21 cellular contexts compared by ENCODE assay signal in the genomic region with DNA sequence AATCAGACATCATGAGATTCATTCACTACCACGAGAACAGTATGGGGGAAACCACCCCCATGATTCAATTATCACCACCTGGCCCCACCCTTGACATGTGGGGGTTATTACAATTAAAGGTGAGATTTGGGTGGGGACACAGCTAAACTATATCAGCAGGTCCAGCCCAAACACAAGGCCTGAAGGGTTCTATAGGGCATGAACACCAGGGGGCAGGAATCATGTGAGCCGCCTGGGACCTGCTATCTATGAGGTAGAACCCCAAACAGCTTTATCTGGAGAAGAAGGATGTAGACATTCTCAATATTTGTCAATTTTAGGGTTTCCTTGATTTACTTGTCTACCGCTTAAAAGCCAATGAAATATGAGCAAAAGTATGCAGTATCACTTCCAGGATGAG.
A peak's percentile ranks its signal among the peaks of the same experiment; 100 is the strongest.
DNase-seq lines count a peak whose midpoint lies in the region; ATAC-seq, FAIRE-seq and TF ChIP-seq lines count a peak whose summit lies in the region.
"Had no signal": no experiment of that assay in that cellular context is flagged by ENCODE, and none has a peak within 500 bp of the region (broad histone marks: within the 10 kb centered on the region; RNA-seq: fewer than 3 reads in every experiment).

No MANE protein-coding gene starts in this region.

- peak; percentile 73 for ATAC-seq in WTC11

- no peaks in the 10 kb centered on the region for H3K27me3 Mint-ChIP-seq in WTC11 (ENCODE audit: low read depth)
- H3K27me3 Mint-ChIP-seq in neural crest cell (ENCODE audit: low read depth): no peaks in the 10 kb centered on the region
- H3K27me3 Mint-ChIP-seq in CD14-positive monocyte (ENCODE audit: low read depth in 3 of 3): no peaks in the 10 kb centered on the region
- H3K27me3 Mint-ChIP-seq: CD8-positive, alpha-beta memory T cell had no signal

- H3K4me3 Mint-ChIP-seq in WTC11: no peak overlapping the region
- no peak overlapping the region for H3K4me3 Mint-ChIP-seq in neural crest cell
- H3K4me3 Mint-ChIP-seq in CD14-positive monocyte: no peak overlapping the region
- H3K4me3 Mint-ChIP-seq: CD8-positive, alpha-beta memory T cell; T-helper 1 cell treated with Interleukin-12 subunit alpha and Interleukin-12 subunit beta and Interleukin-4 antibody, amounts not matched to agents 30 μg/mL and 1 μg/mL, for 36 hours had no signal

- DNase-seq in ELF-1 (ENCODE audit: low read depth, low spot score) (peak; percentile 8), LNCaP clone FGC (ENCODE audit: low read depth) (no peak), WTC11 (ENCODE audit: low spot score) (peak; percentile 14), neural crest cell (ENCODE audit: low read depth, low spot score) (no peak), CD14-positive monocyte (ENCODE audit: low spot score) (no peak), SKM-1 treated with dmso at 0.1 percent for 144 hours (lab: John Stamatoyannopoulos, UW; ENCODE audit: unreplicated experiment) (no peak), GM12891 (ENCODE audit: insufficient read length, low spot score) (no peak)
- DNase-seq: CD8-positive, alpha-beta memory T cell; DND-41; GF-D8; NCI-H1092; NCI-H1694; NCI-H226; NCI-H524 treated with DMSO at 0.1 percent for 48 hours; OCI-M1; RPMI8226; SIG-M5 had no signal

- intact Hi-C loops in CD14-positive monocyte (cut with micrococcal nuclease): no loop called here

- TF ChIP-seq CTCF in LNCaP clone FGC (IDR thresholded peaks at IDR 0.05; ENCODE audit: control insufficient read depth, extremely low read depth, insufficient read depth) (0 out of 2 replicates have a peak, but pooled peaks have one; percentile 11), WTC11 (IDR thresholded peaks at IDR 0.05) (0 out of 2 replicates have a peak, but pooled peaks have one; percentile 14), neural crest cell (conservative IDR thresholded peaks at IDR 0.05) (peak; percentile 19), CD14-positive monocyte (IDR thresholded peaks at IDR 0.05) (no peak)

- no peak for FAIRE-seq in GM12891 (lab: Jason Lieb, UNC)
- FAIRE-seq: D721Med, HTR-8/SVneo had no signal

- H3K36me3 Mint-ChIP-seq in WTC11: no peaks in the 10 kb centered on the region
- H3K36me3 Mint-ChIP-seq in neural crest cell (ENCODE audit: low read depth): no peaks in the 10 kb centered on the region
- no peaks in the 10 kb centered on the region for H3K36me3 Mint-ChIP-seq in CD14-positive monocyte
- H3K36me3 Mint-ChIP-seq: CD8-positive, alpha-beta memory T cell had no signal

- POLR2A ChIA-PET in WTC11 (lab: Charles Lee): no interaction called here

- H3K27ac Mint-ChIP-seq in WTC11 (no peak overlapping the region), neural crest cell (ENCODE audit: unreplicated experiment) (no peak overlapping the region), CD14-positive monocyte (no peak overlapping the region)
- H3K27ac Mint-ChIP-seq: CD8-positive, alpha-beta memory T cell; T-helper 1 cell treated with Interleukin-12 subunit alpha and Interleukin-12 subunit beta and Interleukin-4 antibody, amounts not matched to agents 30 μg/mL and 1 μg/mL, for 36 hours had no signal

- H3K4me1 Mint-ChIP-seq in WTC11 (no peaks in the 10 kb centered on the region), neural crest cell (no peaks in the 10 kb centered on the region), CD14-positive monocyte (no peaks in the 10 kb centered on the region)
- H3K4me1 Mint-ChIP-seq: CD8-positive, alpha-beta memory T cell had no signal

- H3K9me3 Mint-ChIP-seq in WTC11 (no peaks in the 10 kb centered on the region), neural crest cell (no peaks in the 10 kb centered on the region), CD14-positive monocyte (peaks cover 2 to 11% (median 4%) of the 10 kb centered on the region in 7 donors)
- H3K9me3 Mint-ChIP-seq: T-helper 1 cell treated with Interleukin-12 subunit alpha and Interleukin-12 subunit beta and Interleukin-4 antibody, amounts not matched to agents 30 μg/mL and 1 μg/mL, for 36 hours had no signal

- no peak for TF ChIP-seq POLR2A in GM12891 (IDR thresholded peaks at IDR 0.05; ENCODE audit: low read depth, low read length)

- CTCF ChIA-PET in WTC11 (lab: Charles Lee): interaction anchor here (0.6 to 1.5 kb wide), 6 partner anchors 17 to 945 kb away, joined by 3 to 6 read pairs (median 4); no protein-coding TSS in a partner anchor

- H3K4me3 ChIP-seq in LNCaP clone FGC (ENCODE audit: low read depth, low read length): no peak overlapping the region
- H3K4me3 ChIP-seq: HAP-1 had no signal

TF ChIP-seq in WTC11, 78 proteins besides CTCF, POLR2A, EP300 and RAD21 (continues in another document):
- no peak for TF ChIP-seq HMGA2 (CRISPR knock-in tag; IDR thresholded peaks at IDR 0.05)
- TF ChIP-seq KAT7 (CRISPR knock-in tag; IDR thresholded peaks at IDR 0.05; ENCODE audit: borderline replicate concordance): no peak
- TF ChIP-seq CREM (CRISPR knock-in tag; IDR thresholded peaks at IDR 0.05): no peak
- TF ChIP-seq TEAD1 (CRISPR knock-in tag; IDR thresholded peaks at IDR 0.05): no peak
- TF ChIP-seq ZNF416 (CRISPR knock-in tag; IDR thresholded peaks at IDR 0.05): no peak
- TF ChIP-seq, protein P1, sequence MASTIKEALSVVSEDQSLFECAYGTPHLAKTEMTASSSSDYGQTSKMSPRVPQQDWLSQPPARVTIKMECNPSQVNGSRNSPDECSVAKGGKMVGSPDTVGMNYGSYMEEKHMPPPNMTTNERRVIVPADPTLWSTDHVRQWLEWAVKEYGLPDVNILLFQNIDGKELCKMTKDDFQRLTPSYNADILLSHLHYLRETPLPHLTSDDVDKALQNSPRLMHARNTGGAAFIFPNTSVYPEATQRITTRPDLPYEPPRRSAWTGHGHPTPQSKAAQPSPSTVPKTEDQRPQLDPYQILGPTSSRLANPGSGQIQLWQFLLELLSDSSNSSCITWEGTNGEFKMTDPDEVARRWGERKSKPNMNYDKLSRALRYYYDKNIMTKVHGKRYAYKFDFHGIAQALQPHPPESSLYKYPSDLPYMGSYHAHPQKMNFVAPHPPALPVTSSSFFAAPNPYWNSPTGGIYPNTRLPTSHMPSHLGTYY (CRISPR knock-in tag; IDR thresholded peaks at IDR 0.05): no peak
- no peak for TF ChIP-seq FOXJ3 (CRISPR knock-in tag; IDR thresholded peaks at IDR 0.05; ENCODE audit: borderline replicate concordance)
- TF ChIP-seq, protein P2, sequence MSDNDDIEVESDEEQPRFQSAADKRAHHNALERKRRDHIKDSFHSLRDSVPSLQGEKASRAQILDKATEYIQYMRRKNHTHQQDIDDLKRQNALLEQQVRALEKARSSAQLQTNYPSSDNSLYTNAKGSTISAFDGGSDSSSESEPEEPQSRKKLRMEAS (CRISPR knock-in tag; IDR thresholded peaks at IDR 0.05): no peak
- no peak for TF ChIP-seq FOXK1 (CRISPR knock-in tag; IDR thresholded peaks at IDR 0.05)
- no peak for TF ChIP-seq FOXP1 (CRISPR knock-in tag; IDR thresholded peaks at IDR 0.05; ENCODE audit: borderline replicate concordance)
- TF ChIP-seq, protein P3, sequence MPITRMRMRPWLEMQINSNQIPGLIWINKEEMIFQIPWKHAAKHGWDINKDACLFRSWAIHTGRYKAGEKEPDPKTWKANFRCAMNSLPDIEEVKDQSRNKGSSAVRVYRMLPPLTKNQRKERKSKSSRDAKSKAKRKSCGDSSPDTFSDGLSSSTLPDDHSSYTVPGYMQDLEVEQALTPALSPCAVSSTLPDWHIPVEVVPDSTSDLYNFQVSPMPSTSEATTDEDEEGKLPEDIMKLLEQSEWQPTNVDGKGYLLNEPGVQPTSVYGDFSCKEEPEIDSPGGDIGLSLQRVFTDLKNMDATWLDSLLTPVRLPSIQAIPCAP (CRISPR knock-in tag; IDR thresholded peaks at IDR 0.05): no peak
- TF ChIP-seq MYBL2 (CRISPR knock-in tag; IDR thresholded peaks at IDR 0.05): no peak

TF ChIP-seq in GM12891, 5 proteins besides CTCF, POLR2A, EP300 and RAD21:
- TF ChIP-seq SPI1 (IDR thresholded peaks at IDR 0.05; ENCODE audit: low read depth, low read length) (no peak), TAF1 (IDR thresholded peaks at IDR 0.05; ENCODE audit: low read depth, low read length) (no peak)

Comparison
In these comparisons a context has a peak if more than half of its experiments do, and no peak if none do; other contexts are left out.
1. DNase-seq: peak in ELF-1 (single experiment) and WTC11 (single experiment); none in LNCaP clone FGC (single experiment), neural crest cell (single experiment), CD14-positive monocyte (single experiment), SKM-1 treated with dmso at 0.1 percent for 144 hours (single experiment) and GM12891 (single experiment).